Comparison of ENCODE assay signal across 9 cellular contexts in genomic region chr4:159105761-159106243, GRCh38. TPM values are rescaled to one million over a fixed set of nuclear protein-coding genes. Genes with fewer than 3 reads are reported as not detected.
DNase-seq lines count a peak whose midpoint lies in the region; ATAC-seq lines count a peak whose summit lies in the region.
"Had no signal": no experiment of that assay in that cellular context is flagged by ENCODE, and none has a peak within 500 bp of the region (broad histone marks: within the 10 kb centered on the region; RNA-seq: fewer than 3 reads in every experiment).

No MANE protein-coding gene starts in this region.

- H3K27ac ChIP-seq in duodenal mucosa (ENCODE audit: low read depth, low read length): no peak overlapping the region
- H3K27ac ChIP-seq: C4-2B had no signal

- H3K9me3 Mint-ChIP-seq in activated CD4-positive, alpha-beta T cell treated with anti-CD3 and anti-CD28 coated beads for 36 hours (ENCODE audit: low read depth): no peaks in the 10 kb centered on the region
- H3K9me3 Mint-ChIP-seq in natural killer cell treated with Interleukin-12 subunit alpha and Interleukin-12 subunit beta and Interleukin-15 and Interleukin-18, amount 100 ng/mL, for 72 hours: no peaks in the 10 kb centered on the region

- peak overlapping the region; percentile 68 to 83 for H3K4me3 ChIP-seq in duodenal mucosa (ENCODE audit: low read depth in 1 of 2, low read length in 2 of 2)

- H3K4me1 ChIP-seq in duodenal mucosa (ENCODE audit: control insufficient read depth in 1 of 2, insufficient read depth in 2 of 2, low read length in 2 of 2): peaks cover 19 to 20% of the 10 kb centered on the region in 2 donors

- ATAC-seq in activated CD4-positive, alpha-beta T cell treated with anti-CD3 and anti-CD28 coated beads for 36 hours: no peak
- ATAC-seq in natural killer cell treated with Interleukin-12 subunit alpha and Interleukin-12 subunit beta and Interleukin-15 and Interleukin-18, amount 100 ng/mL, for 72 hours: no peak
- no peak for ATAC-seq in GM19023 (IDR thresholded peaks at IDR 0.05; ENCODE audit: unreplicated experiment)

- intact Hi-C loops in activated CD4-positive, alpha-beta T cell treated with anti-CD3 and anti-CD28 coated beads for 36 hours (cut with DNase I, micrococcal nuclease): loop anchor here (2.0 to 5.0 kb wide), 5 partner anchors 29 to 384 kb away; partner anchors contain the start of gene PPID (in 1 of the 2)

- H3K36me3 Mint-ChIP-seq in activated CD4-positive, alpha-beta T cell treated with anti-CD3 and anti-CD28 coated beads for 36 hours (ENCODE audit: low read depth): no peaks in the 10 kb centered on the region
- no peaks in the 10 kb centered on the region for H3K36me3 Mint-ChIP-seq in natural killer cell treated with Interleukin-12 subunit alpha and Interleukin-12 subunit beta and Interleukin-15 and Interleukin-18, amount 100 ng/mL, for 72 hours

- peak overlapping the region; percentile 91 for H3K27ac Mint-ChIP-seq in activated CD4-positive, alpha-beta T cell treated with anti-CD3 and anti-CD28 coated beads for 36 hours
- H3K27ac Mint-ChIP-seq in natural killer cell treated with Interleukin-12 subunit alpha and Interleukin-12 subunit beta and Interleukin-15 and Interleukin-18, amount 100 ng/mL, for 72 hours: peak overlapping the region in 1 of 2 donors; percentile 72

- CTCF ChIA-PET in activated CD4-positive, alpha-beta T cell treated with anti-CD3 and anti-CD28 coated beads for 36 hours (lab: Charles Lee): no interaction called here

- peak overlapping the region in 1 of 2 donors; percentile 18 for H3K9ac ChIP-seq in duodenal mucosa (ENCODE audit: low read depth in 1 of 2, low read length in 2 of 2)

- no peaks in the 10 kb centered on the region for H3K36me3 ChIP-seq in duodenal mucosa (ENCODE audit: control insufficient read depth in 1 of 2, insufficient read depth in 2 of 2, low read length in 2 of 2)

- POLR2A ChIA-PET in activated CD4-positive, alpha-beta T cell treated with anti-CD3 and anti-CD28 coated beads for 36 hours (lab: Charles Lee): no interaction called here

- no peaks in the 10 kb centered on the region for H3K27me3 Mint-ChIP-seq in activated CD4-positive, alpha-beta T cell treated with anti-CD3 and anti-CD28 coated beads for 36 hours
- peaks cover 0 to 8% of the 10 kb centered on the region in 2 donors for H3K27me3 Mint-ChIP-seq in natural killer cell treated with Interleukin-12 subunit alpha and Interleukin-12 subunit beta and Interleukin-15 and Interleukin-18, amount 100 ng/mL, for 72 hours

- H3K4me3 Mint-ChIP-seq in activated CD4-positive, alpha-beta T cell treated with anti-CD3 and anti-CD28 coated beads for 36 hours: peak overlapping the region; percentile 98
- peak overlapping the region; percentile 93 for H3K4me3 Mint-ChIP-seq in natural killer cell treated with Interleukin-12 subunit alpha and Interleukin-12 subunit beta and Interleukin-15 and Interleukin-18, amount 100 ng/mL, for 72 hours

- DNase-seq in activated CD4-positive, alpha-beta T cell treated with anti-CD3 and anti-CD28 coated beads for 36 hours: peak; percentile 32
- DNase-seq in activated CD4-positive, alpha-beta T cell treated with anti-CD3 and anti-CD28 coated beads for 1 hour: no peak
- DNase-seq in OCI-M1 (lab: John Stamatoyannopoulos, UW): peak; percentile 88
- no peak for DNase-seq in natural killer cell treated with Interleukin-12 subunit alpha and Interleukin-12 subunit beta and Interleukin-15 and Interleukin-18, amount 100 ng/mL, for 72 hours (ENCODE audit: low spot score)
- DNase-seq in HuH-7.5 (ENCODE audit: low spot score): no peak
- no peak for DNase-seq in RKO (ENCODE audit: low spot score)

- H3K9me3 ChIP-seq in duodenal mucosa (ENCODE audit: control insufficient read depth in 1 of 2, low read length in 2 of 2): no peaks in the 10 kb centered on the region

- peaks cover 62% of the 10 kb centered on the region for H3K4me1 Mint-ChIP-seq in activated CD4-positive, alpha-beta T cell treated with anti-CD3 and anti-CD28 coated beads for 36 hours
- peaks cover 36 to 49% of the 10 kb centered on the region in 2 donors for H3K4me1 Mint-ChIP-seq in natural killer cell treated with Interleukin-12 subunit alpha and Interleukin-12 subunit beta and Interleukin-15 and Interleukin-18, amount 100 ng/mL, for 72 hours (ENCODE audit: low read depth in 2 of 2)

- H3K27me3 ChIP-seq in duodenal mucosa (ENCODE audit: control insufficient read depth in 1 of 2, insufficient read depth in 2 of 2, low read length in 2 of 2): peaks cover 4 to 6% of the 10 kb centered on the region in 2 donors

RNA-seq across cellular contexts. Expression of gene RAPGEF2, which starts 2.9 kb away (rescaled TPM):
- total RNA-seq in activated CD4-positive, alpha-beta T cell treated with anti-CD3 and anti-CD28 coated beads for 36 hours: 10 to 100 TPM; 18.5 to 20.2 TPM
- 10 to 100 TPM; 14.0 to 33.3 TPM for total RNA-seq in natural killer cell treated with Interleukin-12 subunit alpha and Interleukin-12 subunit beta and Interleukin-15 and Interleukin-18, amount 100 ng/mL, for 72 hours

Comparison
In these comparisons a context has a peak if more than half of its experiments do, and no peak if none do; other contexts are left out.
1. DNase-seq: peak in activated CD4-positive, alpha-beta T cell treated with anti-CD3 and anti-CD28 coated beads for 36 hours (single experiment) and OCI-M1 (single experiment); none in activated CD4-positive, alpha-beta T cell treated with anti-CD3 and anti-CD28 coated beads for 1 hour (single experiment), natural killer cell treated with Interleukin-12 subunit alpha and Interleukin-12 subunit beta and Interleukin-15 and Interleukin-18, amount 100 ng/mL, for 72 hours (single experiment), HuH-7.5 (single experiment) and RKO (single experiment).